ENCODE assay signal across 29 cellular contexts in genomic region chr19:33206261-33207039, GRCh38. TPM values are rescaled to one million over a fixed set of nuclear protein-coding genes. Genes with fewer than 3 reads are reported as not detected.
"Had no signal": no experiment of that assay in that cellular context is flagged by ENCODE, and none has a peak within 500 bp of the region (broad histone marks: within the 10 kb centered on the region; RNA-seq: fewer than 3 reads in every experiment).

No MANE protein-coding gene starts in this region.

- H3K27ac Mint-ChIP-seq: activated B cell treated with CpG ODN at 0.5 μM for 24 hours; activated CD4-positive, alpha-beta T cell treated with anti-CD3 and anti-CD28 coated beads, Interleukin-2, amount 10 ng/mL, durations not matched to agents 24 days and 14 days; activated naive CD4-positive, alpha-beta T cell treated with anti-CD3 and anti-CD28 coated beads, Interleukin-2, amount 50 U/mL, for 72 hours; activated naive CD8-positive, alpha-beta T cell treated with anti-CD3 and anti-CD28 coated beads, Interleukin-2, amount 50 U/mL, for 24 hours; T-cell had no signal

- ATAC-seq: activated naive CD4-positive, alpha-beta T cell treated with anti-CD3 and anti-CD28 coated beads, Interleukin-2, amount 50 U/mL, for 72 hours; activated T-cell treated with anti-CD3 and anti-CD28 coated beads, Interleukin-2, amount 50 U/mL, for 4 hours; body of pancreas; T-cell had no signal

- DNase-seq: activated B cell treated with CpG ODN at 0.5 μM for 24 hours; activated CD4-positive, alpha-beta T cell treated with anti-CD3 and anti-CD28 coated beads for 1 hour; activated CD4-positive, alpha-beta T cell treated with anti-CD3 and anti-CD28 coated beads, Interleukin-2, amount 10 ng/mL, durations not matched to agents 24 days and 14 days; activated CD4-positive, alpha-beta T cell treated with anti-CD3 and anti-CD28 coated beads, Interleukin-2, amount 50 U/mL, for 48 hours; activated CD8-positive, alpha-beta memory T cell treated with anti-CD3 and anti-CD28 coated beads for 24 hours; activated effector memory CD4-positive, alpha-beta T cell treated with anti-CD3 and anti-CD28 coated beads, Interleukin-2, amount 50 U/mL, for 16 hours; activated naive CD4-positive, alpha-beta T cell treated with Interleukin-2 at 50 U/mL for 16 hours; activated naive CD8-positive, alpha-beta T cell treated with anti-CD3 and anti-CD28 coated beads, Interleukin-2, amount 50 U/mL, for 24 hours; activated T-cell treated with anti-CD3 and anti-CD28 coated beads, Interleukin-2, amount 50 U/mL, for 4 hours; amniotic stem cell; body of pancreas; NCI-H1105 treated with DMSO at 0.1 percent for 48 hours; NCI-H146; NCI-H187 treated with DMSO at 0.1 percent for 48 hours; NCI-H2081 treated with DMSO at 0.1 percent for 48 hours; NCI-H446; NCI-H524; Peyer's patch; SHP77; T-cell; T-helper 2 cell; T1000 had no signal

- H3K27ac ChIP-seq: ascending aorta, body of pancreas, Peyer's patch, RWPE1 had no signal

- H3K4me1 ChIP-seq: ascending aorta, body of pancreas, Peyer's patch had no signal

- H3K4me1 Mint-ChIP-seq: activated B cell treated with CpG ODN at 0.5 μM for 24 hours; activated CD4-positive, alpha-beta T cell treated with anti-CD3 and anti-CD28 coated beads, Interleukin-2, amount 10 ng/mL, durations not matched to agents 24 days and 14 days; activated naive CD8-positive, alpha-beta T cell treated with anti-CD3 and anti-CD28 coated beads, Interleukin-2, amount 50 U/mL, for 24 hours; central memory CD8-positive, alpha-beta T cell; T-cell had no signal

- FAIRE-seq: bronchial epithelial cell, TTC549 had no signal

- H3K4me3 ChIP-seq: ascending aorta, body of pancreas, Peyer's patch had no signal

- H3K27me3 Mint-ChIP-seq: activated B cell treated with CpG ODN at 0.5 μM for 24 hours; activated CD4-positive, alpha-beta T cell treated with anti-CD3 and anti-CD28 coated beads, Interleukin-2, amount 10 ng/mL, durations not matched to agents 24 days and 14 days; activated naive CD8-positive, alpha-beta T cell treated with anti-CD3 and anti-CD28 coated beads, Interleukin-2, amount 50 U/mL, for 24 hours; central memory CD8-positive, alpha-beta T cell; T-cell had no signal

- H3K9me3 Mint-ChIP-seq: activated B cell treated with CpG ODN at 0.5 μM for 24 hours; activated CD4-positive, alpha-beta T cell treated with anti-CD3 and anti-CD28 coated beads, Interleukin-2, amount 10 ng/mL, durations not matched to agents 24 days and 14 days; activated naive CD4-positive, alpha-beta T cell treated with anti-CD3 and anti-CD28 coated beads, Interleukin-2, amount 50 U/mL, for 72 hours; activated naive CD8-positive, alpha-beta T cell treated with anti-CD3 and anti-CD28 coated beads, Interleukin-2, amount 50 U/mL, for 24 hours; activated T-cell treated with anti-CD3 and anti-CD28 coated beads, Interleukin-2, amount 50 U/mL, for 4 hours; central memory CD8-positive, alpha-beta T cell; T-cell had no signal

- H3K27me3 ChIP-seq: ascending aorta, body of pancreas, Peyer's patch had no signal

- H3K36me3 Mint-ChIP-seq: activated naive CD4-positive, alpha-beta T cell treated with anti-CD3 and anti-CD28 coated beads, Interleukin-2, amount 50 U/mL, for 72 hours; T-cell had no signal

- H3K9me3 ChIP-seq: ascending aorta, body of pancreas, Peyer's patch had no signal

- H3K4me3 Mint-ChIP-seq: activated B cell treated with CpG ODN at 0.5 μM for 24 hours; activated CD4-positive, alpha-beta T cell treated with anti-CD3 and anti-CD28 coated beads, Interleukin-2, amount 10 ng/mL, durations not matched to agents 24 days and 14 days; activated naive CD8-positive, alpha-beta T cell treated with anti-CD3 and anti-CD28 coated beads, Interleukin-2, amount 50 U/mL, for 24 hours; activated T-cell treated with anti-CD3 and anti-CD28 coated beads, Interleukin-2, amount 50 U/mL, for 4 hours; central memory CD8-positive, alpha-beta T cell; T-cell had no signal

RNA-seq across cellular contexts. Expression of gene LRP3, which starts 12.3 kb away (rescaled TPM):
- total RNA-seq: activated B cell treated with CpG ODN at 0.5 μM for 24 hours had no signal

RNA-seq across cellular contexts. Expression of gene SLC7A10, which starts 19.2 kb away (rescaled TPM):
- total RNA-seq: activated B cell treated with CpG ODN at 0.5 μM for 24 hours; activated CD4-positive, alpha-beta T cell treated with anti-CD3 and anti-CD28 coated beads, Interleukin-2, amount 10 ng/mL, durations not matched to agents 24 days and 14 days; activated naive CD4-positive, alpha-beta T cell treated with anti-CD3 and anti-CD28 coated beads, Interleukin-2, amount 50 U/mL, for 72 hours; activated T-cell treated with anti-CD3 and anti-CD28 coated beads, Interleukin-2, amount 50 U/mL, for 4 hours; ascending aorta; bronchial epithelial cell; Peyer's patch; SK-MEL-5; T-cell had no signal
